Comparison of ENCODE assay signal across 22 cellular contexts in the genomic region with DNA sequence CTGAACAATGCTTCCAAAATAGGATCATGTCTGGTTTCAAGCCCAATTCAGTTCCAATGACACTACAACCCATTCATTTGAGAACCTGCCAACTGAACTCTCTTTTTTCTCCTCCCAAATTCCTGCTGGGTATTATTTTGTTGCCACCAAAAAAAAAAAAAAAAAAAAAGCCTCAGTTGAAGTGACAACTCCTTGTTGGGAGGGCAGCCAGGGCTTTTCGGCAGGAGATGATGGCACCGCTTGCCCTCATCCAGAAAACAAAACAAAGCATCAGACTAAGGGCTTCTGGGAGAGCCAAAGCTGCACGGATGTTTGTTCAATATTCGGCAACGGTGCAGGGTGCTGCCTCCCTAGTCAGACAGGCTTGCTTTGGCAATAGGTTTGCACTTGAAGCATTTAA. TPM values are rescaled to one million over a fixed set of nuclear protein-coding genes. Genes with fewer than 3 reads are reported as not detected.
DNase-seq lines count a peak whose midpoint lies in the region; ATAC-seq and TF ChIP-seq lines count a peak whose summit lies in the region.
"Had no signal": no experiment of that assay in that cellular context is flagged by ENCODE, and none has a peak within 500 bp of the region (broad histone marks: within the 10 kb centered on the region; RNA-seq: fewer than 3 reads in every experiment).

No MANE protein-coding gene starts in this region.

- no peak overlapping the region for H3K4me3 Mint-ChIP-seq in neural progenitor cell
- H3K4me3 Mint-ChIP-seq: activated naive CD8-positive, alpha-beta T cell treated with anti-CD3 and anti-CD28 coated beads, Interleukin-2, amount 50 U/mL, for 24 hours; B cell; HFFc6 had no signal

- H3K9me3 ChIP-seq in left ventricle myocardium inferior (replicated peaks) (no peaks in the 10 kb centered on the region), subcutaneous abdominal adipose tissue (ENCODE audit: control insufficient read depth in 5 of 5, low read length in 5 of 5) (no peaks in the 10 kb centered on the region), colonic mucosa (no peaks in the 10 kb centered on the region), neural progenitor cell (ENCODE audit: low read depth) (no peaks in the 10 kb centered on the region)
- H3K9me3 ChIP-seq: gastroesophageal sphincter had no signal

- H3K27me3 ChIP-seq in left ventricle myocardium inferior (ENCODE audit: low read depth) (no peaks in the 10 kb centered on the region), subcutaneous abdominal adipose tissue (ENCODE audit: control insufficient read depth in 5 of 5, insufficient read depth in 4 of 5, low read length in 5 of 5) (no peaks in the 10 kb centered on the region), colonic mucosa (no peaks in the 10 kb centered on the region), neural progenitor cell (no peaks in the 10 kb centered on the region)
- H3K27me3 ChIP-seq: cardiac muscle cell, gastroesophageal sphincter had no signal

- no peaks in the 10 kb centered on the region for H3F3A ChIP-seq in neural progenitor cell (ENCODE audit: low read depth)

- H3K9ac ChIP-seq in subcutaneous abdominal adipose tissue (ENCODE audit: low read length in 5 of 5) = no peak overlapping the region
- H3K9ac ChIP-seq in colonic mucosa (ENCODE audit: low read depth in 2 of 2, low read length in 2 of 2) = no peak overlapping the region
- H3K9ac ChIP-seq in neural progenitor cell = no peak overlapping the region

- no peaks in the 10 kb centered on the region for H3K79me2 ChIP-seq in neural progenitor cell (ENCODE audit: low read depth)

- no peak overlapping the region for H3K4me2 ChIP-seq in neural progenitor cell

- H3K4me1 ChIP-seq in left ventricle myocardium inferior = peaks cover 14% of the 10 kb centered on the region
- H3K4me1 ChIP-seq in subcutaneous abdominal adipose tissue (ENCODE audit: control insufficient read depth in 5 of 5, insufficient read depth in 5 of 5, low read length in 5 of 5) = peaks cover 0 to 13% (median 11%) of the 10 kb centered on the region in 5 donors
- no peaks in the 10 kb centered on the region for H3K4me1 ChIP-seq in colonic mucosa
- peaks cover 16% of the 10 kb centered on the region for H3K4me1 ChIP-seq in neural progenitor cell

- intact Hi-C loops in left ventricle myocardium inferior (cut with micrococcal nuclease) (no loop called here), colonic mucosa (cut with DNase I) (loop anchor here (10.0 kb wide), 1 partner anchor 772 kb away; no protein-coding TSS in a partner anchor)

- H3K36me3 ChIP-seq in left ventricle myocardium inferior = no peaks in the 10 kb centered on the region
- no peaks in the 10 kb centered on the region for H3K36me3 ChIP-seq in subcutaneous abdominal adipose tissue (ENCODE audit: control insufficient read depth in 5 of 5, insufficient read depth in 5 of 5, low read length in 5 of 5)
- no peaks in the 10 kb centered on the region for H3K36me3 ChIP-seq in colonic mucosa
- H3K36me3 ChIP-seq in neural progenitor cell = no peaks in the 10 kb centered on the region
- H3K36me3 ChIP-seq: cardiac muscle cell, gastroesophageal sphincter had no signal

- H3K27me3 Mint-ChIP-seq in neural progenitor cell (ENCODE audit: insufficient read depth, low read depth) = no peaks in the 10 kb centered on the region
- H3K27me3 Mint-ChIP-seq: activated naive CD8-positive, alpha-beta T cell treated with anti-CD3 and anti-CD28 coated beads, Interleukin-2, amount 50 U/mL, for 24 hours; B cell had no signal

- H3K27ac Mint-ChIP-seq in neural progenitor cell = no peak overlapping the region
- H3K27ac Mint-ChIP-seq: activated naive CD8-positive, alpha-beta T cell treated with anti-CD3 and anti-CD28 coated beads, Interleukin-2, amount 50 U/mL, for 24 hours; activated T-helper 2 cell treated with anti-CD3 and anti-CD28 coated beads, Interferon-gamma antibody, Interleukin-2, Interleukin-4, amounts not matched to agents 10 μg/mL and 5 μg/mL and 100 μg/mL, durations not matched to agents 14 hours and 24 hours and 36 hours; B cell; HFFc6 had no signal

- H3K4me1 Mint-ChIP-seq in neural progenitor cell = peaks cover 3% of the 10 kb centered on the region
- H3K4me1 Mint-ChIP-seq: activated naive CD8-positive, alpha-beta T cell treated with anti-CD3 and anti-CD28 coated beads, Interleukin-2, amount 50 U/mL, for 24 hours; B cell had no signal

- peak; percentile 76 for DNase-seq in G401 (ENCODE audit: low spot score)
- peak; percentile 39 for DNase-seq in NCI-H345 treated with DMSO at 0.1 percent for 48 hours (lab: John Stamatoyannopoulos, UW; ENCODE audit: unreplicated experiment)
- DNase-seq in left ventricle myocardium inferior = peak; percentile 26
- no peak for DNase-seq in colonic mucosa
- DNase-seq in neural progenitor cell (ENCODE audit: low spot score) = no peak
- DNase-seq in SIG-M5 (lab: John Stamatoyannopoulos, UW) = no peak
- DNase-seq: activated CD4-positive, alpha-beta T cell treated with anti-CD3 and anti-CD28 coated beads for 4 hours; activated naive CD8-positive, alpha-beta T cell treated with anti-CD3 and anti-CD28 coated beads, Interleukin-2, amount 50 U/mL, for 24 hours; erythroblast; HFFc6; Karpas-422; left colon; NCI-H1417; NCI-H226; stimulated activated naive CD4-positive, alpha-beta T cell; trophoblast cell had no signal

- H4K20me1 ChIP-seq in neural progenitor cell (ENCODE audit: low read depth) = no peaks in the 10 kb centered on the region

- no peak overlapping the region for H2AFZ ChIP-seq in neural progenitor cell (replicated peaks)

- TF ChIP-seq CTCF in left ventricle myocardium inferior (IDR thresholded peaks at IDR 0.05; ENCODE audit: borderline replicate concordance) = no peak
- no peak for TF ChIP-seq CTCF in colonic mucosa (IDR thresholded peaks at IDR 0.05)
- no peak for TF ChIP-seq CTCF in neural progenitor cell (IDR thresholded peaks at IDR 0.05)

- ATAC-seq in GM18868 (IDR thresholded peaks at IDR 0.05; ENCODE audit: unreplicated experiment) = no peak
- ATAC-seq: activated naive CD8-positive, alpha-beta T cell treated with anti-CD3 and anti-CD28 coated beads, Interleukin-2, amount 50 U/mL, for 24 hours; gastroesophageal sphincter; left colon had no signal

- H3K9me3 Mint-ChIP-seq in neural progenitor cell = no peaks in the 10 kb centered on the region
- H3K9me3 Mint-ChIP-seq: activated naive CD8-positive, alpha-beta T cell treated with anti-CD3 and anti-CD28 coated beads, Interleukin-2, amount 50 U/mL, for 24 hours; activated T-helper 2 cell treated with anti-CD3 and anti-CD28 coated beads, Interferon-gamma antibody, Interleukin-2, Interleukin-4, amounts not matched to agents 10 μg/mL and 5 μg/mL and 100 μg/mL, durations not matched to agents 14 hours and 24 hours and 36 hours; HFFc6 had no signal

- peak overlapping the region; percentile 60 for H3K27ac ChIP-seq in left ventricle myocardium inferior (replicated peaks)
- peak overlapping the region; percentile 14 for H3K27ac ChIP-seq in subcutaneous abdominal adipose tissue (ENCODE audit: low read depth, low read length)
- no peak overlapping the region for H3K27ac ChIP-seq in colonic mucosa
- H3K27ac ChIP-seq in neural progenitor cell = no peak overlapping the region
- H3K27ac ChIP-seq: cardiac muscle cell, gastroesophageal sphincter had no signal

- in situ Hi-C loops in G401 (cut with HindIII; ENCODE audit: low sequenced_read_pairs) = no loop called here

- H3K4me3 ChIP-seq in left ventricle myocardium inferior (no peak overlapping the region), subcutaneous abdominal adipose tissue (ENCODE audit: low read depth in 1 of 5, low read length in 5 of 5) (peak overlapping the region in 1 of 5 donors; percentile 9), colonic mucosa (no peak overlapping the region), neural progenitor cell (no peak overlapping the region)
- H3K4me3 ChIP-seq: cardiac muscle cell, gastroesophageal sphincter had no signal

- H3K36me3 Mint-ChIP-seq in neural progenitor cell = no peaks in the 10 kb centered on the region

RNA-seq across cellular contexts. Expression of gene TRIM32, which starts 30.6 kb away (rescaled TPM):
- 22.3 and 23.7 TPM in 2 replicates for total RNA-seq in G401 (2014; rRNA removed; shearing (Covaris generic))
- total RNA-seq in left ventricle myocardium inferior (14.9 TPM), colonic mucosa (10 to 100 TPM; 17.1 to 17.2 TPM), neural progenitor cell (ENCODE audit: low replicate concordance) (16.3 and 18.5 TPM in 2 replicates)

Comparison
In these comparisons a context has a peak if more than half of its experiments do, and no peak if none do; other contexts are left out.
1. DNase-seq: peak in G401 (single experiment), NCI-H345 treated with DMSO at 0.1 percent for 48 hours (single experiment) and left ventricle myocardium inferior (single experiment); none in colonic mucosa (single experiment), neural progenitor cell (single experiment) and SIG-M5 (single experiment).
2. H3K27ac ChIP-seq: peak in left ventricle myocardium inferior (single experiment) and subcutaneous abdominal adipose tissue (single experiment); none in colonic mucosa (single experiment) and neural progenitor cell (single experiment).